10 cellular contexts compared by ENCODE assay signal in genomic region chr3:126782554-126782953, GRCh38.
DNase-seq lines count a peak whose midpoint lies in the region; ATAC-seq, FAIRE-seq and TF ChIP-seq lines count a peak whose summit lies in the region.
"Had no signal": no experiment of that assay in that cellular context is flagged by ENCODE, and none has a peak within 500 bp of the region (broad histone marks: within the 10 kb centered on the region; RNA-seq: fewer than 3 reads in every experiment).

No MANE protein-coding gene starts in this region.

- no peaks in the 10 kb centered on the region for H3K27me3 ChIP-seq in H9 (ENCODE audit: insufficient read depth, low read length)

- H3K23me2 ChIP-seq in H9 (ENCODE audit: insufficient read length, low read depth, low read length, poor library complexity, severe bottlenecking) = no peaks in the 10 kb centered on the region

- H3K4me1 Mint-ChIP-seq in H9 (peaks cover 46 to 50% of the 10 kb centered on the region in 2 experiments), WTC11 (peaks cover 43% of the 10 kb centered on the region)

- H3K4ac ChIP-seq in H9 (ENCODE audit: low read depth, low read length) = no peak overlapping the region

- H4K8ac ChIP-seq in H9 (replicated peaks; ENCODE audit: insufficient read length, low read depth, low read length) = no peak overlapping the region

- H3K79me2 ChIP-seq in H9 (ENCODE audit: insufficient read depth, low read length) = no peaks in the 10 kb centered on the region

- H4K91ac ChIP-seq in H9 (ENCODE audit: insufficient read length, low read depth, low read length) = no peak overlapping the region

- H4K20me1 ChIP-seq in H9 (ENCODE audit: control insufficient read depth, insufficient read depth, insufficient read length) = no peaks in the 10 kb centered on the region

- H3K4me3 Mint-ChIP-seq in H9 (no peak overlapping the region), WTC11 (no peak overlapping the region)

- H3K56ac ChIP-seq in H9 (ENCODE audit: insufficient read length, low read depth, low read length) = no peak overlapping the region

- H3K36me3 Mint-ChIP-seq in H9 (ENCODE audit: insufficient read depth in 1 of 3, low read depth in 3 of 3) = peaks cover 0 to 8% (median 5%) of the 10 kb centered on the region in 3 experiments; a peak in 2 of 7 replicates
- H3K36me3 Mint-ChIP-seq in WTC11 = no peaks in the 10 kb centered on the region; the same call in 1 of the 2 replicates

- CTCF ChIA-PET in WTC11 (lab: Charles Lee) = no interaction called here

- H2BK12ac ChIP-seq in H9 (ENCODE audit: insufficient read length, low read depth, low read length) = no peak overlapping the region

- DNase-seq in H9 (no peak), WTC11 (ENCODE audit: low spot score) (no peak), left cardiac atrium (peak; percentile 37), T-helper 2 cell (no peak), D721Med (ENCODE audit: insufficient read length, low spot score) (no peak), NCI-H2196 treated with DMSO at 0.1 percent for 48 hours (lab: John Stamatoyannopoulos, UW; ENCODE audit: unreplicated experiment) (no peak)
- DNase-seq: NCI-H1417 treated with DMSO at 0.1 percent for 48 hours had no signal

- no peak overlapping the region for H2AK5ac ChIP-seq in H9 (ENCODE audit: insufficient read length, low read length)

- H3K9me3 ChIP-seq in H9 (ENCODE audit: control insufficient read depth, low read depth, low read length) = no peaks in the 10 kb centered on the region

- FAIRE-seq in D721Med (lab: Jason Lieb, UNC) = no peak

- no peak overlapping the region for H2BK120ac ChIP-seq in H9 (ENCODE audit: low read depth, low read length, poor library complexity, severe bottlenecking)

- no peak for TF ChIP-seq CTCF in H9 (conservative IDR thresholded peaks at IDR 0.05)
- TF ChIP-seq CTCF in WTC11 (IDR thresholded peaks at IDR 0.05) = no peak
- no peak for TF ChIP-seq CTCF in D721Med (IDR thresholded peaks at IDR 0.05; ENCODE audit: insufficient read depth, missing control alignments)

- peaks cover 0 to 6% of the 10 kb centered on the region in 2 experiments; a peak in 1 of 5 replicates for H3K9me3 Mint-ChIP-seq in H9
- no peaks in the 10 kb centered on the region for H3K9me3 Mint-ChIP-seq in WTC11

- no peaks in the 10 kb centered on the region for H3K79me1 ChIP-seq in H9 (ENCODE audit: insufficient read depth, low read depth, low read length, poor library complexity, severe bottlenecking)

- H3K23ac ChIP-seq in H9 (ENCODE audit: insufficient read length, low read depth, low read length) = no peak overlapping the region

- no peak overlapping the region for H4K5ac ChIP-seq in H9 (ENCODE audit: insufficient read length, low read depth, low read length)

- H3K4me3 ChIP-seq in skin epidermis = no peak overlapping the region

- H3K9ac ChIP-seq in H9 (ENCODE audit: extremely low read depth, insufficient read length, low read length) = no peak overlapping the region

- H3T11ph ChIP-seq in H9 (ENCODE audit: low read length) = no peak overlapping the region

- H2BK20ac ChIP-seq in H9 (ENCODE audit: low read depth, low read length, poor library complexity, severe bottlenecking) = no peak overlapping the region

- no peak overlapping the region for H2BK15ac ChIP-seq in H9 (ENCODE audit: low read depth, low read length)

- no peak overlapping the region for H2AFZ ChIP-seq in H9 (ENCODE audit: low read length)

- H3K27me3 Mint-ChIP-seq in H9 (ENCODE audit: low read depth) (no peaks in the 10 kb centered on the region), WTC11 (ENCODE audit: low read depth) (no peaks in the 10 kb centered on the region)

- no peak overlapping the region for H2BK5ac ChIP-seq in H9 (ENCODE audit: insufficient read length, low read length)

- H3K4me1 ChIP-seq in H9 (ENCODE audit: insufficient read depth, low read length) = peaks cover 9% of the 10 kb centered on the region

- H3K4me2 ChIP-seq in H9 (ENCODE audit: insufficient read depth, insufficient read length, low read length) = no peak overlapping the region

- H3K27ac ChIP-seq in H9 (ENCODE audit: insufficient read length, low read depth, low read length) = no peak overlapping the region
- peak overlapping the region in 20 of 21 experiments; percentile 37 to 91 (median 78) for H3K27ac ChIP-seq in skin epidermis

- no peak for ATAC-seq in WTC11
- peak in 1 of 2 donors; percentile 93 for ATAC-seq in left cardiac atrium
- no peak for ATAC-seq in GM21381 (IDR thresholded peaks at IDR 0.05; ENCODE audit: unreplicated experiment)
- ATAC-seq: left lobe of liver had no signal

- H3K14ac ChIP-seq in H9 (ENCODE audit: insufficient read depth, low read length) = no peak overlapping the region

- POLR2A ChIA-PET in WTC11 (lab: Charles Lee) = no interaction called here

- peak overlapping the region; percentile 14 for H3K18ac ChIP-seq in H9 (ENCODE audit: insufficient read length, low read depth, low read length)

- no CpG with 5 or more reads among the region's 3 CpGs for WGBS in H9 (ENCODE audit: extremely low coverage, insufficient read length, low lambda C conversion rate)

- H3K27ac Mint-ChIP-seq in H9 = peak overlapping the region in 1 of 3 experiments; percentile 24; a peak in 2 of 7 replicates
- peak overlapping the region; percentile 55; the same call in 1 of the 2 replicates for H3K27ac Mint-ChIP-seq in WTC11

- intact Hi-C loops in left cardiac atrium (cut with DNase I) = no loop called here

TF ChIP-seq in WTC11, 78 proteins besides CTCF, POLR2A, EP300 and RAD21:
- TF ChIP-seq ZBTB21 (CRISPR knock-in tag; IDR thresholded peaks at IDR 0.05; ENCODE audit: borderline replicate concordance) = no peak
- TF ChIP-seq MYBL2 (CRISPR knock-in tag; IDR thresholded peaks at IDR 0.05) = no peak
- no peak for TF ChIP-seq RELA (CRISPR knock-in tag; IDR thresholded peaks at IDR 0.05; ENCODE audit: borderline replicate concordance)
- TF ChIP-seq ETV6 (CRISPR knock-in tag; IDR thresholded peaks at IDR 0.05) = no peak
- no peak for TF ChIP-seq IRF2 (CRISPR knock-in tag; IDR thresholded peaks at IDR 0.05; ENCODE audit: borderline replicate concordance, low read depth)
- TF ChIP-seq FOXP4 (CRISPR knock-in tag; IDR thresholded peaks at IDR 0.05) = no peak
- TF ChIP-seq ATF3 (CRISPR knock-in tag; conservative IDR thresholded peaks at IDR 0.05) = no peak
- TF ChIP-seq NFE2L1 (CRISPR knock-in tag; IDR thresholded peaks at IDR 0.05) = no peak
- TF ChIP-seq RORB (CRISPR knock-in tag; IDR thresholded peaks at IDR 0.05) = no peak
- TF ChIP-seq ATF6 (CRISPR knock-in tag; IDR thresholded peaks at IDR 0.05) = no peak
- TF ChIP-seq ERG (CRISPR knock-in tag; IDR thresholded peaks at IDR 0.05) = no peak
